In the genomic region with DNA sequence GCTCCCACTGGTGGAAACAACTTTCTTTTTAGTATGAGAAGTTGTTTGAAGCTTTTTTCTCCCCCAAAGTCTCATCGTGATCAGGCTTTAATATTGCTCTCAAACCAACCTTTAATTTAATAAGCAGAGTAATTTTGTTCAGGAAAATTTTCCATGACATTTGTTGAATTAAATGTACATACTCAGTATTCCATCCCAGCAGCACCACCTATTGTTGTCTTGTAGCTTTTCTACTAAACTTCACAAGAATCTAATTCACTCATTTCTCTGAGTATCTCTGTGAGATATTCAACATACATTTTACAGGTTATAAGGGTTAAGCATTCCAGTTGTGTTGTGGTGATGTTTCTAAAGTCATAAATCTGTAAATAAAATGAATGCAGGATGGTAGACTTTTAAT, we compare ENCODE assay signal across 1 cellular context.
TF ChIP-seq lines count a peak whose summit lies in the region.

No MANE protein-coding gene starts in this region.

TF ChIP-seq in HCT116, 20 proteins besides CTCF, POLR2A, EP300 and RAD21 (continued from another document):
- no peak for TF ChIP-seq SIN3A (IDR thresholded peaks at IDR 0.05; ENCODE audit: low read depth)
TF ChIP-seq in HCT116: peak in this region for 0.
